In the genomic region with DNA sequence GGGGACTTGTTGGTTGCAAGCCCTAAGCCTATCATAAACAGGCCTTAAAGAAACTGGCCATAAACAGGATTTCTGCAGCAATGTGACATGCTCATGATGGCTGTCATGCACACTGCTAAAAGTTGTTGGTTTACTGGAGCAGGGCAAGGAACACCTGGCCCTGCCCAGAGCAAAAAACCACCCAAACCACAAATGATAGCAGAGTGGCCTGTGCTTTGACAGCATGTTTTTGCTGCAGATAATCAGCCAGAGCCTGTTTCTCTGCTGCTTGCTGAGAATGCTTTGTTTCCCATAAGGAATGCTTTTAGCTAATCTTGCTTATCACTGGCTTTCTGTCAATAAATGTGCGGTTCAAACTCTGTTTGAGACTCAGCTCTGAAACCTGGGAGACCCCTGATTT, we compare ENCODE assay signal across 6 cellular contexts.
DNase-seq lines count a peak whose midpoint lies in the region; TF ChIP-seq lines count a peak whose summit lies in the region.
"Not testable (repeated sequence)": the region's sequence is repeated elsewhere in the genome, so short reads cannot be mapped to it uniquely, and the experiment has no call there.

No MANE protein-coding gene starts in this region.

- not testable (repeated sequence) for H2AK5ac ChIP-seq in trophoblast cell (ENCODE audit: low read length)

- H3K9me2 ChIP-seq in MM.1S (replicated peaks; ENCODE audit: insufficient read depth, low read length): not testable (repeated sequence)

- not testable (repeated sequence) for H2BK120ac ChIP-seq in trophoblast cell (ENCODE audit: insufficient read depth, low read length, poor library complexity)

- not testable (repeated sequence) for H2BK12ac ChIP-seq in trophoblast cell (ENCODE audit: low read length)

- DNase-seq in Jurkat, Clone E6-1 (ENCODE audit: low read depth, low spot score): peak; percentile 31
- DNase-seq in MM.1S (peak; percentile 59), OCI-M1 (lab: John Stamatoyannopoulos, UW) (peak; percentile 46), RPMI8226 (peak; percentile 83), trophoblast cell (peak; percentile 65 to 82)

- H3K79me1 ChIP-seq in trophoblast cell (ENCODE audit: low read length): not testable (repeated sequence)

- not testable (repeated sequence) for H3K79me2 ChIP-seq in MM.1S (ENCODE audit: low read length); trophoblast cell (ENCODE audit: control insufficient read depth, insufficient read depth, low read length, poor library complexity)

- not testable (repeated sequence) for H2AFZ ChIP-seq in MM.1S (ENCODE audit: low read length); trophoblast cell (ENCODE audit: insufficient read depth, low read length, poor library complexity)

- H4K12ac ChIP-seq in trophoblast cell (ENCODE audit: low read depth, low read length): not testable (repeated sequence)

- H3K36me3 ChIP-seq in BLaER1 treated with 17β-estradiol and CSF1 and Interleukin-3, amounts not matched to agents 10 nM and 100 nM; MM.1S (replicated peaks; ENCODE audit: insufficient read depth, low read length); trophoblast cell (ENCODE audit: control insufficient read depth in 1 of 2, insufficient read depth in 2 of 2, low read length in 2 of 2): not testable (repeated sequence)

- H3K4me1 ChIP-seq in BLaER1 treated with 17β-estradiol and CSF1 and Interleukin-3, amounts not matched to agents 10 nM and 100 nM: peaks cover 0 to 24% (median 19%) of the 10 kb centered on the region in 10 experiments; a peak in 17 of 20 replicates
- H3K4me1 ChIP-seq in MM.1S (ENCODE audit: low read length): peaks cover 16% of the 10 kb centered on the region; the same call in 1 of the 2 replicates
- H3K4me1 ChIP-seq in trophoblast cell (ENCODE audit: control insufficient read depth in 1 of 2, insufficient read depth in 2 of 2, low read length in 2 of 2): not testable (repeated sequence)

- H3K4me3 ChIP-seq in BLaER1 treated with 17β-estradiol and CSF1 and Interleukin-3, amounts not matched to agents 10 nM and 100 nM; Jurkat, Clone E6-1 (ENCODE audit: low read length); MM.1S (ENCODE audit: low read length); trophoblast cell (ENCODE audit: low read depth, low read length): not testable (repeated sequence)

- not testable (repeated sequence) for H4K20me1 ChIP-seq in BLaER1 treated with 17β-estradiol and CSF1 and Interleukin-3, amounts not matched to agents 10 nM and 100 nM; MM.1S (ENCODE audit: insufficient read depth, low read length)

- H4K8ac ChIP-seq in trophoblast cell (ENCODE audit: low read depth, low read length): not testable (repeated sequence)

- not testable (repeated sequence) for H3K23ac ChIP-seq in trophoblast cell (ENCODE audit: low read length)

- not testable (repeated sequence) for H3K18ac ChIP-seq in trophoblast cell (ENCODE audit: low read length)

- no CpG with 5 or more reads among the region's 1 CpG for WGBS in trophoblast cell (ENCODE audit: extremely low coverage, insufficient coverage, insufficient read length)

- not testable (repeated sequence) for H3K27ac ChIP-seq in BLaER1 treated with 17β-estradiol and CSF1 and Interleukin-3, amounts not matched to agents 10 nM and 100 nM; trophoblast cell (ENCODE audit: low read depth, low read length)
- H3K27ac ChIP-seq in MM.1S (ENCODE audit: low read length): peak overlapping the region; percentile 42; the same call in 1 of the 2 replicates

- peak overlapping the region in 8 of 11 experiments; percentile 2 to 72 (median 60); a peak in 15 of 22 replicates for H3K4me2 ChIP-seq in BLaER1 treated with 17β-estradiol and CSF1 and Interleukin-3, amounts not matched to agents 10 nM and 100 nM
- H3K4me2 ChIP-seq in MM.1S (ENCODE audit: low read depth, low read length): peak overlapping the region; percentile 13; the same call in 1 of the 2 replicates
- not testable (repeated sequence) for H3K4me2 ChIP-seq in trophoblast cell (ENCODE audit: low read length)

- not testable (repeated sequence) for TF ChIP-seq CTCF in MM.1S (IDR thresholded peaks at IDR 0.05; ENCODE audit: low read length)

- H2BK5ac ChIP-seq in trophoblast cell (ENCODE audit: low read depth, low read length, poor library complexity): not testable (repeated sequence)

- H4K91ac ChIP-seq in trophoblast cell (ENCODE audit: low read depth, low read length): not testable (repeated sequence)

- not testable (repeated sequence) for H3K14ac ChIP-seq in trophoblast cell (ENCODE audit: low read length)

- not testable (repeated sequence) for H3F3A ChIP-seq in MM.1S (ENCODE audit: insufficient read depth, low read length)

- peaks cover 12 to 48% (median 25%) of the 10 kb centered on the region in 11 experiments for H3K9me3 ChIP-seq in BLaER1 treated with 17β-estradiol and CSF1 and Interleukin-3, amounts not matched to agents 10 nM and 100 nM (replicated peaks in 1 of 11)
- not testable (repeated sequence) for H3K9me3 ChIP-seq in MM.1S (replicated peaks; ENCODE audit: insufficient read depth, low read length); trophoblast cell (ENCODE audit: insufficient read depth, low read depth, low read length)

- not testable (repeated sequence) for H3K4ac ChIP-seq in trophoblast cell (ENCODE audit: low read depth, low read length)

- H3K9ac ChIP-seq in BLaER1 treated with 17β-estradiol and CSF1 and Interleukin-3, amounts not matched to agents 10 nM and 100 nM; MM.1S (ENCODE audit: low read length); trophoblast cell (ENCODE audit: low read length): not testable (repeated sequence)

- not testable (repeated sequence) for H3K27me3 ChIP-seq in BLaER1 treated with 17β-estradiol and CSF1 and Interleukin-3, amounts not matched to agents 10 nM and 100 nM; MM.1S (replicated peaks; ENCODE audit: insufficient read depth, low read length); trophoblast cell (ENCODE audit: insufficient read depth, low read length)

Comparison
In these comparisons a context has a peak if more than half of its experiments do, and no peak if none do; other contexts are left out.
1. DNase-seq: peak in every context shown above with its lines; median percentile 83 in RPMI8226; 74 in trophoblast cell; 59 in MM.1S; 46 in OCI-M1; 31 in Jurkat, Clone E6-1.